2 cellular contexts compared by ENCODE assay signal in the genomic region with DNA sequence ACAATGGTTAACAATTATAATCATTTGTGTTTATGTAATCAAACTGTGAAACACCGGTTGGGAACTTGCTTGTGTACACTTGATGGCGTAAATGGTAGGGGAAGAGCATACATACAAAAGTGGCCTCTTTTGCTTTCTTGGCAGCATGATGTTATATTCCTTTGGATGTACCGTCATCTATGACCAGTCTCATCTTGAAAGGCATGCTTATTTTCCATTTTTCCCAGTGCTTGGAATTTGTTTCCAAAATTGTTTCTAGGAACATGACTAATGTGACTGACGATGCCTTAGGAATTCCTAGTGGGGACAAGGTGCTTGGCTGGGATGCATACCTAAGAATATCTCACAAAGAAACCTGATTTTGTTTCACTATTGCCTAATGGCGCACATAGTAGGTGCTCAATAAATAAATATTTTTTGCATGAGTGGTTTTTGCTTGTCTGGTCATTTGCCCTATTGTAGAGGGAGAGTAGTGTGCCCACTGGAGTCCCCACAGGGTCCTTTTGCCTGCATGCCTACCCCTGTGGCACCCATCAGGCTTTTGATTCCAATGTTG.
A peak's percentile ranks its signal among the peaks of the same experiment; 100 is the strongest.
TF ChIP-seq lines count a peak whose summit lies in the region.

No MANE protein-coding gene starts in this region.

TF ChIP-seq in HepG2, 621 proteins besides CTCF, POLR2A, EP300 and RAD21:
- TF ChIP-seq ZKSCAN1 (IDR thresholded peaks at IDR 0.05; ENCODE audit: low read length) (peak; percentile 78; the same call in 1 of the 2 replicates), SP5 (CRISPR knock-in tag; IDR thresholded peaks at IDR 0.05; ENCODE audit: borderline replicate concordance, low read depth) (no peak), ZNF672 (CRISPR knock-in tag; IDR thresholded peaks at IDR 0.05) (no peak), KDM5B (CRISPR knock-in tag; IDR thresholded peaks at IDR 0.05; ENCODE audit: borderline replicate concordance) (no peak), ZNF451 (CRISPR knock-in tag; IDR thresholded peaks at IDR 0.05) (no peak), ZNF652 (CRISPR knock-in tag; IDR thresholded peaks at IDR 0.05; ENCODE audit: borderline replicate concordance, low read depth) (no peak), THRA (CRISPR knock-in tag; IDR thresholded peaks at IDR 0.05; ENCODE audit: borderline replicate concordance) (no peak), ZNF577 (CRISPR knock-in tag; IDR thresholded peaks at IDR 0.05; ENCODE audit: borderline replicate concordance, low read depth) (no peak)

TF ChIP-seq in K562, 482 proteins besides CTCF, POLR2A, EP300 and RAD21:
- TF ChIP-seq, protein P1, sequence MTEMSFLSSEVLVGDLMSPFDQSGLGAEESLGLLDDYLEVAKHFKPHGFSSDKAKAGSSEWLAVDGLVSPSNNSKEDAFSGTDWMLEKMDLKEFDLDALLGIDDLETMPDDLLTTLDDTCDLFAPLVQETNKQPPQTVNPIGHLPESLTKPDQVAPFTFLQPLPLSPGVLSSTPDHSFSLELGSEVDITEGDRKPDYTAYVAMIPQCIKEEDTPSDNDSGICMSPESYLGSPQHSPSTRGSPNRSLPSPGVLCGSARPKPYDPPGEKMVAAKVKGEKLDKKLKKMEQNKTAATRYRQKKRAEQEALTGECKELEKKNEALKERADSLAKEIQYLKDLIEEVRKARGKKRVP (CRISPR knock-in tag; IDR thresholded peaks at IDR 0.05) = no peak
- peak; percentile 79 for TF ChIP-seq ZKSCAN1 (IDR thresholded peaks at IDR 0.05; ENCODE audit: low read depth, low read length)
